ENCODE assay signal across 12 cellular contexts in the genomic region with DNA sequence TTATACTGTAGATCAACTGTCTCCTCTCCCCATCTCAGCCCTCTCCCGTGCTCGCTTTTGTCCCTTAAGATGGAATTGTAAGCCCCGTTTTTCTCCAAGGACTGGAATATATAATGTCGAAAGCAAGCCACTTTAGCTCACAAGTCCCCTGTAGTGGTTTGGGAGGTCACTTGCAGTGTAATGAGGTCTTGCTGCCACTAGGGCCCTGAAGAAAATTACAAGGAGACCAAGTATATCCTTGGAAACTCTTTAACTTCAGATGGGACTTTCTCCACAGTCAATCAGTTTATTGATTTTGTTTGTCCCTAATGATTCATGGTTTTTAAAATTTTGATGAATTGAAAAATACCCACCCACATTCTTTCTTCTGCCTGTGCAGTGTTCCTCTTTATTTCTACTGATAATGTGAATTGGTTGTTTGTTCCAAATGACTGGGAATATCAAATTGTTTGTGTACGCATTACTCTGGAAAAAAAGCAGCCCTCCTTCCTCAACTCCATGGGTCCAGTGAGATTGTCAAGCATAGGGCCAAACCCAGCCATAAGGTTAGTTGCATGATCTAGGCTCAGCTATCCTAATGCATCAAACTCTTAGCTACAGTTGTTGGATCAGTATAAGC.
DNase-seq lines count a peak whose midpoint lies in the region; ATAC-seq, FAIRE-seq and TF ChIP-seq lines count a peak whose summit lies in the region.
"Had no signal": no experiment of that assay in that cellular context is flagged by ENCODE, and none has a peak within 500 bp of the region (broad histone marks: within the 10 kb centered on the region; RNA-seq: fewer than 3 reads in every experiment).

No MANE protein-coding gene starts in this region.

- POLR2A ChIA-PET in GM12878 (lab: Charles Lee): no interaction called here

- in situ Hi-C loops in GM12878 (cut with MboI): no loop called here

- H3K9me3 ChIP-seq in GM12878 (replicated peaks; ENCODE audit: control insufficient read depth, insufficient read depth, low read length) (no peaks in the 10 kb centered on the region), neural progenitor cell (ENCODE audit: low read depth) (no peaks in the 10 kb centered on the region), pancreas (no peaks in the 10 kb centered on the region)

- no peak overlapping the region for H3K4me3 Mint-ChIP-seq in neural progenitor cell

- TF ChIP-seq EP300 in GM12878 (IDR thresholded peaks at IDR 0.05; ENCODE audit: borderline replicate concordance in 1 of 2, control insufficient read depth in 1 of 2, low read depth in 2 of 2, low read length in 2 of 2): no peak

- H3F3A ChIP-seq in neural progenitor cell (ENCODE audit: low read depth): no peaks in the 10 kb centered on the region

- H2AFZ ChIP-seq in GM12878 (ENCODE audit: control insufficient read depth, low read depth, low read length) (no peak overlapping the region), neural progenitor cell (replicated peaks) (peak overlapping the region; percentile 94)
- H2AFZ ChIP-seq: parathyroid adenoma had no signal

- H3K4me2 ChIP-seq in GM12878 (ENCODE audit: control insufficient read depth, insufficient read depth) (no peak overlapping the region), neural progenitor cell (no peak overlapping the region)
- H3K4me2 ChIP-seq: A549 had no signal

- SMC1A ChIA-PET in GM12878 (lab: Charles Lee; ENCODE audit: uncharacterized antibody, unreplicated experiment): interaction anchor here (1.3 kb wide), 1 partner anchor 81 kb away, joined by 3 read pairs; no protein-coding TSS in a partner anchor

- H3K9me3 Mint-ChIP-seq in neural progenitor cell: no peaks in the 10 kb centered on the region

- TF ChIP-seq RAD21 in GM12878 (IDR thresholded peaks at IDR 0.05; ENCODE audit: insufficient read depth, low read depth, low read length): no peak

- H3K4me1 ChIP-seq in GM12878 (ENCODE audit: control insufficient read depth, insufficient read depth, low read length) (no peaks in the 10 kb centered on the region), neural progenitor cell (no peaks in the 10 kb centered on the region), pancreas (no peaks in the 10 kb centered on the region)
- H3K4me1 ChIP-seq: A549, parathyroid adenoma had no signal

- peak in 2 of 3 experiments; percentile 28 to 46; a peak in 4 of 6 replicates for TF ChIP-seq CTCF in GM12878 (IDR thresholded peaks at IDR 0.05 in 2 of 3, conservative IDR thresholded peaks at IDR 0.05 in 1 of 3; ENCODE audit: control insufficient read depth in 2 of 3, extremely low read depth in 1 of 3, insufficient read depth in 1 of 3, low read depth in 3 of 3, low read length in 3 of 3)
- TF ChIP-seq CTCF in neural progenitor cell (IDR thresholded peaks at IDR 0.05): peak; percentile 67
- TF ChIP-seq CTCF in pancreas (IDR thresholded peaks at IDR 0.05): peak in 2 of 4 donors; percentile 15 to 21

- intact Hi-C loops in GM12878 (cut with micrococcal nuclease; ENCODE audit: unreplicated experiment): no loop called here
- intact Hi-C loops in pancreas (cut with DNase I): no loop called here

- H3K36me3 ChIP-seq in GM12878 (ENCODE audit: control insufficient read depth in 2 of 2, insufficient read depth in 2 of 2, low read length in 1 of 2): no peaks in the 10 kb centered on the region
- H3K36me3 ChIP-seq in neural progenitor cell: no peaks in the 10 kb centered on the region
- H3K36me3 ChIP-seq in pancreas: no peaks in the 10 kb centered on the region

- H3K79me2 ChIP-seq in GM12878 (ENCODE audit: control insufficient read depth, insufficient read depth, low read length): no peaks in the 10 kb centered on the region
- no peaks in the 10 kb centered on the region for H3K79me2 ChIP-seq in neural progenitor cell (ENCODE audit: low read depth)
- H3K79me2 ChIP-seq: parathyroid adenoma had no signal

- no peak for TF ChIP-seq POLR2A in GM12878 (IDR thresholded peaks at IDR 0.05; ENCODE audit: low read depth, low read length)

- ATAC-seq in HG03103 (IDR thresholded peaks at IDR 0.05; ENCODE audit: low read depth, unreplicated experiment) (peak; percentile 75), GM12878 (peak; percentile 60), pancreas (no peak)

- DNase-seq in NCI-H82 (lab: John Stamatoyannopoulos, UW): peak; percentile 8
- no peak for DNase-seq in NCI-H82 treated with DMSO at 0.1 percent for 48 hours (lab: John Stamatoyannopoulos, UW; ENCODE audit: unreplicated experiment)
- DNase-seq in GM12878 (ENCODE audit: low read depth, low spot score): no peak
- peak; percentile 40 for DNase-seq in neural progenitor cell (ENCODE audit: low spot score)
- no peak for DNase-seq in globus pallidus (ENCODE audit: low spot score)
- DNase-seq in pancreas: no peak
- no peak for DNase-seq in kidney glomerular epithelial cell (lab: John Stamatoyannopoulos, UW)
- DNase-seq: activated effector memory CD4-positive, alpha-beta T cell treated with anti-CD3 and anti-CD28 coated beads, Interleukin-2, amount 50 U/mL, for 16 hours had no signal

- H3K27ac ChIP-seq in GM12878 (ENCODE audit: control insufficient read depth, insufficient read depth) (no peak overlapping the region), neural progenitor cell (no peak overlapping the region), pancreas (no peak overlapping the region)
- H3K27ac ChIP-seq: A549, parathyroid adenoma had no signal

- no peaks in the 10 kb centered on the region for H3K36me3 Mint-ChIP-seq in neural progenitor cell

- no peaks in the 10 kb centered on the region for H3K27me3 ChIP-seq in GM12878 (replicated peaks in 1 of 2; ENCODE audit: control insufficient read depth in 2 of 2, insufficient read depth in 2 of 2, low read length in 1 of 2)
- no peaks in the 10 kb centered on the region for H3K27me3 ChIP-seq in neural progenitor cell
- H3K27me3 ChIP-seq in pancreas: no peaks in the 10 kb centered on the region

- WGBS in GM12878 (ENCODE audit: insufficient coverage, insufficient replicate concordance, low lambda C conversion rate, missing lambda C conversion rate): 12% methylated on average over 5 of the region's 5 CpGs
- WGBS in pancreas, 2 donors: 51 to 55% methylated on average over 5 of the region's 5 CpGs

- no peaks in the 10 kb centered on the region for H4K20me1 ChIP-seq in GM12878 (ENCODE audit: control insufficient read depth, insufficient read depth)
- no peaks in the 10 kb centered on the region for H4K20me1 ChIP-seq in neural progenitor cell (ENCODE audit: low read depth)

- BruUV-seq in GM12878 (replicated peaks; lab: Mats Ljungman, UMichigan): no TSS peak

- no peak overlapping the region for H3K9ac ChIP-seq in GM12878 (ENCODE audit: control insufficient read depth, insufficient read depth, low read length)
- H3K9ac ChIP-seq in neural progenitor cell: no peak overlapping the region
- H3K9ac ChIP-seq: parathyroid adenoma had no signal

- H3K27ac Mint-ChIP-seq in neural progenitor cell: no peak overlapping the region

- CTCF ChIA-PET in GM12878 (lab: Yijun Ruan, JAX): interaction anchor here (0.6 to 1.4 kb wide), 3 partner anchors 10 to 40 kb away, joined by 3 to 4 read pairs (median 4); no protein-coding TSS in a partner anchor

- no peak overlapping the region for H3K4me3 ChIP-seq in GM12878
- no peak overlapping the region for H3K4me3 ChIP-seq in neural progenitor cell
- no peak overlapping the region for H3K4me3 ChIP-seq in pancreas
- H3K4me3 ChIP-seq: A549 had no signal

- FAIRE-seq in GM12878 (lab: Jason Lieb, UNC) (no peak), pancreas (lab: Jason Lieb, UNC) (no peak)
- FAIRE-seq: A549, RCC 7860 had no signal

- RAD21 ChIA-PET in GM12878 (lab: Charles Lee; ENCODE audit: unreplicated experiment): interaction anchor here (0.6 kb wide), 1 partner anchor 41 kb away, joined by 4 read pairs; no protein-coding TSS in a partner anchor

- H3K27me3 Mint-ChIP-seq in neural progenitor cell (ENCODE audit: insufficient read depth, low read depth): peaks cover 5% of the 10 kb centered on the region

- peaks cover 2% of the 10 kb centered on the region for H3K4me1 Mint-ChIP-seq in neural progenitor cell

TF ChIP-seq in GM12878, 131 proteins besides CTCF, POLR2A, EP300 and RAD21:
- TF ChIP-seq ASH2L (IDR thresholded peaks at IDR 0.05; ENCODE audit: borderline replicate concordance, low read depth) (no peak), ETV6 (conservative IDR thresholded peaks at IDR 0.05 in 1 of 2, IDR thresholded peaks at IDR 0.05 in 1 of 2; ENCODE audit: borderline replicate concordance in 1 of 2, low read depth in 1 of 2) (no peak), HDAC2 (IDR thresholded peaks at IDR 0.05) (no peak), IRF4 (IDR thresholded peaks at IDR 0.05; ENCODE audit: low read depth, low read length) (no peak), POU2F2 (IDR thresholded peaks at IDR 0.05; ENCODE audit: borderline replicate concordance, low read depth, low read length) (no peak), TCF12 (IDR thresholded peaks at IDR 0.05; ENCODE audit: low read depth, low read length) (no peak), NR2C2 (IDR thresholded peaks at IDR 0.05; ENCODE audit: borderline replicate concordance, control insufficient read depth, insufficient read length, low read depth) (no peak), YBX1 (IDR thresholded peaks at IDR 0.05) (no peak), RELA (IDR thresholded peaks at IDR 0.05; ENCODE audit: borderline replicate concordance, partially characterized antibody) (no peak), YY1 (IDR thresholded peaks at IDR 0.05; ENCODE audit: low read depth, low read length) (no peak), NKRF (conservative IDR thresholded peaks at IDR 0.05) (no peak), NR2F1 (conservative IDR thresholded peaks at IDR 0.05) (no peak)

Comparison
In these comparisons a context has a peak if more than half of its experiments do, and no peak if none do; other contexts are left out.
1. DNase-seq: peak in NCI-H82 (single experiment) and neural progenitor cell (single experiment); none in NCI-H82 treated with DMSO at 0.1 percent for 48 hours (single experiment), GM12878 (single experiment), globus pallidus (single experiment), pancreas (0 of 6) and kidney glomerular epithelial cell (single experiment).
2. ATAC-seq: peak in HG03103 (single experiment) and GM12878 (single experiment); none in pancreas (0 of 4).